ENCODE assay signal across 20 cellular contexts in the genomic region with DNA sequence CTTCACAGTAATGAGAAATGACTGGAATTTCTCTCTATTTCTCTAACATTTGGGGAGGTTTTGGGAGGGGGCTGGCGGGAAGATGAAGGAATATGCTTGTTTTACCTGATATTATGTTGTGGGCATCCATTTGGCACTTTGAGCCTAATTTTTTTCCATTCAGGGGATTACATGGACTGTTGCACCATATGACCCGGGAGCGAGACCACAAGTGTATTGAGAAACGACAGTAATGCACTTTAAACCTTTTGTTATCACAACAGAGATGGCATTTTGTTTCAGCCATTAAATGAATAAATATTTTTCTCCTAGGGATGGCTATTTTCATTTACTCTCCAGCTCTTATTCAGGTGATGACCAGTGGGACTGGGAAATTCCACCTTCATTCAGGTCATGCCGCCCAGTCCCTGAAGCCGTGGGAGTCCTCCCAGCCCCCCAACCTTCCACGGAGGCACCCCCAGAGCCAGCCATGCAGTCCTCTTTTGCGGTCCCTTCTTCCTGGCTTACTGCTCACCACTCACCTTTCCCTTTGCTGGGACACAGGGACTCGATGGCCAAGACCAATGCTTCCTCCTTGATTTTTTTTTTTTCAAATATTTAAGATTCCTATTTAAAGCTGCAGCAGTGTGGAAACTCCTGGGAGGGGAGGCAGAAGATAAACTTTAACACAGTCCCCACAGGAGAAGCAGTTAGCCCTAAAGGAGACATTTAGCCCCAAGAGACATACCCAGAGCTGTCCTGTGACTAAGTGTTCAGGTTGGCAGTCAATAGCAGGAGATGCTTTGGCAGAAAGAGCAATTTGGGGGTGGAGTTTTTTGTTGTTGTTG.
DNase-seq lines count a peak whose midpoint lies in the region; ATAC-seq, FAIRE-seq and TF ChIP-seq lines count a peak whose summit lies in the region.
"Had no signal": no experiment of that assay in that cellular context is flagged by ENCODE, and none has a peak within 500 bp of the region (broad histone marks: within the 10 kb centered on the region; RNA-seq: fewer than 3 reads in every experiment).

No MANE protein-coding gene starts in this region.

- ATAC-seq in GM23338 (no peak), WTC11 (no peak), right lobe of liver (peak in 3 of 4 donors; percentile 46 to 93 (median 78))
- ATAC-seq: A549 had no signal

- H2AFZ ChIP-seq in GM23338 = peak overlapping the region; percentile 56; the same call in 1 of the 2 replicates

- peaks cover 5% of the 10 kb centered on the region; the same call in 1 of the 2 replicates for H3K9me2 ChIP-seq in GM23338 (ENCODE audit: insufficient read depth)

- H3K4me3 Mint-ChIP-seq in GM23338 (no peak overlapping the region), WTC11 (no peak overlapping the region)
- H3K4me3 Mint-ChIP-seq: CD4-positive, alpha-beta T cell; IgD-negative memory B cell had no signal

- no peak overlapping the region; the same call in 1 of the 2 replicates for H3K4me2 ChIP-seq in GM23338
- H3K4me2 ChIP-seq: A549 had no signal

- TF ChIP-seq POLR2A in right lobe of liver (IDR thresholded peaks at IDR 0.05) = no peak

- no peaks in the 10 kb centered on the region for H4K20me1 ChIP-seq in GM23338 (replicated peaks; ENCODE audit: insufficient read depth)

- no peak for FAIRE-seq in GM19239 (lab: Jason Lieb, UNC)
- FAIRE-seq: A549, D721Med, G401.6, GM12891 had no signal

- CTCF ChIA-PET in WTC11 (lab: Charles Lee) = interaction anchor here (1.5 kb wide), 1 partner anchor 12 kb away, joined by 5 read pairs; no protein-coding TSS in a partner anchor

- H3K27me3 Mint-ChIP-seq in GM23338 (ENCODE audit: insufficient read depth, low read depth, poor library complexity) (peaks cover 7% of the 10 kb centered on the region), WTC11 (ENCODE audit: low read depth) (no peaks in the 10 kb centered on the region)

- H3K27ac ChIP-seq in GM23338 (ENCODE audit: low read depth) (peak overlapping the region; percentile 63; the same call in 1 of the 2 replicates), right lobe of liver (no peak overlapping the region)
- H3K27ac ChIP-seq: 22Rv1, A549, C4-2B had no signal

- H3K4me3 ChIP-seq in GM23338 (no peak overlapping the region), right lobe of liver (no peak overlapping the region), HAP-1 (no peak overlapping the region)
- H3K4me3 ChIP-seq: A549 had no signal

- H3K27me3 ChIP-seq in GM23338 (ENCODE audit: insufficient read depth) (no peaks in the 10 kb centered on the region), right lobe of liver (no peaks in the 10 kb centered on the region), HAP-1 (ENCODE audit: low read depth) (no peaks in the 10 kb centered on the region)

- no peak overlapping the region for H3K27ac Mint-ChIP-seq in GM23338
- no peak overlapping the region for H3K27ac Mint-ChIP-seq in WTC11
- H3K27ac Mint-ChIP-seq: CD4-positive, alpha-beta T cell; IgD-negative memory B cell had no signal

- H3K36me3 ChIP-seq in GM23338 (ENCODE audit: insufficient read depth) (no peaks in the 10 kb centered on the region), right lobe of liver (no peaks in the 10 kb centered on the region), HAP-1 (replicated peaks) (no peaks in the 10 kb centered on the region)

- TF ChIP-seq CTCF in GM23338 (conservative IDR thresholded peaks at IDR 0.05; ENCODE audit: low read depth in 2 of 2) (no peak), WTC11 (IDR thresholded peaks at IDR 0.05) (no peak), right lobe of liver (IDR thresholded peaks at IDR 0.05) (no peak)

- in situ Hi-C loops in HAP-1 (cut with MboI; ENCODE audit: low sequenced_read_pairs) = no loop called here

- H3F3A ChIP-seq in GM23338 (replicated peaks; ENCODE audit: low read depth) = no peaks in the 10 kb centered on the region

- no peaks in the 10 kb centered on the region for H3K79me2 ChIP-seq in GM23338 (replicated peaks; ENCODE audit: insufficient read depth)

- POLR2A ChIA-PET in WTC11 (lab: Charles Lee) = no interaction called here

- H3K9me3 Mint-ChIP-seq in GM23338 (peaks cover 6% of the 10 kb centered on the region; the same call in 1 of the 3 replicates), WTC11 (peaks cover 13% of the 10 kb centered on the region)

- no peaks in the 10 kb centered on the region for H3K9me3 ChIP-seq in right lobe of liver
- no peaks in the 10 kb centered on the region for H3K9me3 ChIP-seq in HAP-1
- H3K9me3 ChIP-seq: A549, Caco-2 had no signal

- intact Hi-C loops in right lobe of liver (cut with DNase I) = no loop called here

- 16% methylated on average over 8 of the region's 9 CpGs for WGBS in right lobe of liver (ENCODE audit: insufficient coverage, low coverage, low lambda C conversion rate, missing lambda C conversion rate)

- DNase-seq in GM23338 (ENCODE audit: low spot score) (no peak), WTC11 (ENCODE audit: low spot score) (no peak), right lobe of liver (peak in 1 of 3 donors; percentile 55), renal cortical epithelial cell (ENCODE audit: low read depth) (peak; percentile 21), HAP-1 (ENCODE audit: low spot score in 2 of 2) (no peak), GM19239 (ENCODE audit: insufficient read length, low spot score) (no peak)
- no peak for DNase-seq in activated CD4-positive, CD25-positive, alpha-beta regulatory T cell (lab: John Stamatoyannopoulos, UW)
- DNase-seq: AML-193; Caco-2; CD4-positive, alpha-beta T cell; GOT3; H7; KBM-7 had no signal

- H3K4me1 Mint-ChIP-seq in GM23338 (peaks cover 10% of the 10 kb centered on the region; the same call in 2 of the 3 replicates), WTC11 (peaks cover 5% of the 10 kb centered on the region; the same call in 1 of the 2 replicates)
- H3K4me1 Mint-ChIP-seq: IgD-negative memory B cell had no signal

- peaks cover 12% of the 10 kb centered on the region; the same call in 1 of the 2 replicates for H3K4me1 ChIP-seq in GM23338 (ENCODE audit: insufficient read depth)
- peaks cover 0 to 4% (median 0%) of the 10 kb centered on the region in 4 donors for H3K4me1 ChIP-seq in right lobe of liver
- H3K4me1 ChIP-seq in HAP-1 = no peaks in the 10 kb centered on the region
- H3K4me1 ChIP-seq: A549, Caco-2 had no signal

- peaks cover 4% of the 10 kb centered on the region; the same call in 1 of the 3 replicates for H3K36me3 Mint-ChIP-seq in GM23338 (ENCODE audit: low read depth)
- H3K36me3 Mint-ChIP-seq in WTC11 = 0 out of 2 replicates have a peak, but pooled peaks cover 3% of the 10 kb centered on the region

TF ChIP-seq in GM23338, 12 proteins besides CTCF, POLR2A, EP300 and RAD21 (continues in another document):
- TF ChIP-seq POLR2AphosphoS5 (IDR thresholded peaks at IDR 0.05; ENCODE audit: low read depth) = no peak
- no peak for TF ChIP-seq STAT1 (IDR thresholded peaks at IDR 0.05; ENCODE audit: unreplicated experiment)
- TF ChIP-seq EZH2phosphoT487 (IDR thresholded peaks at IDR 0.05; ENCODE audit: unreplicated experiment) = no peak
- no peak for TF ChIP-seq JUNB (IDR thresholded peaks at IDR 0.05; ENCODE audit: unreplicated experiment)
- TF ChIP-seq ZNF331 (CRISPR knock-in tag; IDR thresholded peaks at IDR 0.05; ENCODE audit: low read depth) = no peak

TF ChIP-seq in WTC11, 78 proteins besides CTCF, POLR2A, EP300 and RAD21:
- TF ChIP-seq GABPB1 (CRISPR knock-in tag; IDR thresholded peaks at IDR 0.05) = 0 out of 2 replicates have a peak, but pooled peaks have one; percentile 30
- TF ChIP-seq, protein P1, sequence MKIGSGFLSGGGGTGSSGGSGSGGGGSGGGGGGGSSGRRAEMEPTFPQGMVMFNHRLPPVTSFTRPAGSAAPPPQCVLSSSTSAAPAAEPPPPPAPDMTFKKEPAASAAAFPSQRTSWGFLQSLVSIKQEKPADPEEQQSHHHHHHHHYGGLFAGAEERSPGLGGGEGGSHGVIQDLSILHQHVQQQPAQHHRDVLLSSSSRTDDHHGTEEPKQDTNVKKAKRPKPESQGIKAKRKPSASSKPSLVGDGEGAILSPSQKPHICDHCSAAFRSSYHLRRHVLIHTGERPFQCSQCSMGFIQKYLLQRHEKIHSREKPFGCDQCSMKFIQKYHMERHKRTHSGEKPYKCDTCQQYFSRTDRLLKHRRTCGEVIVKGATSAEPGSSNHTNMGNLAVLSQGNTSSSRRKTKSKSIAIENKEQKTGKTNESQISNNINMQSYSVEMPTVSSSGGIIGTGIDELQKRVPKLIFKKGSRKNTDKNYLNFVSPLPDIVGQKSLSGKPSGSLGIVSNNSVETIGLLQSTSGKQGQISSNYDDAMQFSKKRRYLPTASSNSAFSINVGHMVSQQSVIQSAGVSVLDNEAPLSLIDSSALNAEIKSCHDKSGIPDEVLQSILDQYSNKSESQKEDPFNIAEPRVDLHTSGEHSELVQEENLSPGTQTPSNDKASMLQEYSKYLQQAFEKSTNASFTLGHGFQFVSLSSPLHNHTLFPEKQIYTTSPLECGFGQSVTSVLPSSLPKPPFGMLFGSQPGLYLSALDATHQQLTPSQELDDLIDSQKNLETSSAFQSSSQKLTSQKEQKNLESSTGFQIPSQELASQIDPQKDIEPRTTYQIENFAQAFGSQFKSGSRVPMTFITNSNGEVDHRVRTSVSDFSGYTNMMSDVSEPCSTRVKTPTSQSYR (CRISPR knock-in tag; IDR thresholded peaks at IDR 0.05) = no peak

Comparison
In these comparisons a context has a peak if more than half of its experiments do, and no peak if none do; other contexts are left out.
1. ATAC-seq: peak in right lobe of liver (3 of 4); none in GM23338 (single experiment) and WTC11 (single experiment).